Comparison of ENCODE assay signal across 23 cellular contexts in genomic region chr13:54185101-54185500, GRCh38.
"Had no signal": no experiment of that assay in that cellular context is flagged by ENCODE, and none has a peak within 500 bp of the region (broad histone marks: within the 10 kb centered on the region; RNA-seq: fewer than 3 reads in every experiment).

No MANE protein-coding gene starts in this region.

- H3K27ac Mint-ChIP-seq: activated CD4-positive, alpha-beta T cell treated with anti-CD3 and anti-CD28 coated beads, Interleukin-2, amount 10 ng/mL, durations not matched to agents 7 days and 5 days; activated CD8-positive, alpha-beta T cell treated with anti-CD3 and anti-CD28 coated beads for 36 hours; activated naive CD4-positive, alpha-beta T cell treated with anti-CD3 and anti-CD28 coated beads, Interleukin-2, amount 50 U/mL, for 72 hours; activated T-cell treated with anti-CD3 and anti-CD28 coated beads, Interleukin-2, amount 50 U/mL, for 24 hours; activated T-helper 17 cell treated with anti-CD3 and anti-CD28 coated beads, Interleukin-2, amount 50 U/mL, for 72 hours; dendritic cell treated with granulocyte-macrophage colony-stimulating factor and Interleukin-4, amounts not matched to agents 40 ng/mL and 50 ng/mL, for 4 days; natural killer cell had no signal

- H3K4me2 ChIP-seq: hepatocyte had no signal

- H3K36me3 ChIP-seq: left ventricle myocardium inferior, pancreas, right atrium auricular region, spleen, vagina had no signal

- H3K27me3 Mint-ChIP-seq: activated CD4-positive, alpha-beta T cell treated with anti-CD3 and anti-CD28 coated beads, Interleukin-2, amount 10 ng/mL, durations not matched to agents 7 days and 5 days; activated CD8-positive, alpha-beta T cell treated with anti-CD3 and anti-CD28 coated beads for 36 hours; activated T-cell treated with anti-CD3 and anti-CD28 coated beads, Interleukin-2, amount 50 U/mL, for 24 hours; activated T-helper 17 cell treated with anti-CD3 and anti-CD28 coated beads, Interleukin-2, amount 50 U/mL, for 72 hours; brain; dendritic cell treated with granulocyte-macrophage colony-stimulating factor and Interleukin-4, amounts not matched to agents 40 ng/mL and 50 ng/mL, for 4 days had no signal

- H2AFZ ChIP-seq: hepatocyte had no signal

- DNase-seq: activated CD4-positive, alpha-beta T cell treated with anti-CD3 and anti-CD28 coated beads, Interleukin-2, amount 10 ng/mL, durations not matched to agents 7 days and 5 days; activated CD8-positive, alpha-beta T cell treated with anti-CD3 and anti-CD28 coated beads for 36 hours; activated T-cell treated with anti-CD3 and anti-CD28 coated beads, Interleukin-2, amount 50 U/mL, for 24 hours; aorta; effector CD4-positive, alpha-beta T cell; left ventricle myocardium inferior; midbrain; natural killer cell; pancreas; psoas muscle; spleen; stimulated activated CD4-positive, alpha-beta T cell treated with anti-CD3 and anti-CD28 coated beads, Interleukin-4, amount 100 ng/mL, for 1 hour; stimulated activated naive CD4-positive, alpha-beta T cell; testis; trophoblast cell had no signal

- H3K4me1 Mint-ChIP-seq: activated CD4-positive, alpha-beta T cell treated with anti-CD3 and anti-CD28 coated beads, Interleukin-2, amount 10 ng/mL, durations not matched to agents 7 days and 5 days; activated T-helper 17 cell treated with anti-CD3 and anti-CD28 coated beads, Interleukin-2, amount 50 U/mL, for 72 hours; natural killer cell had no signal

- H3K27me3 ChIP-seq: hepatocyte, pancreas, right atrium auricular region, spleen, testis, vagina had no signal

- H3K79me2 ChIP-seq: hepatocyte had no signal

- H3K27ac ChIP-seq: hepatocyte, left ventricle myocardium inferior, pancreas, psoas muscle, right atrium auricular region, spleen, testis, vagina had no signal

- H3K9me3 Mint-ChIP-seq: brain had no signal

- H3K4me3 ChIP-seq: hepatocyte, left ventricle myocardium inferior, pancreas, psoas muscle, right atrium auricular region, spleen, testis, vagina had no signal

- H3K9me3 ChIP-seq: left ventricle myocardium inferior, pancreas, psoas muscle, right atrium auricular region, testis, vagina had no signal

- ATAC-seq: activated CD8-positive, alpha-beta T cell treated with anti-CD3 and anti-CD28 coated beads for 36 hours; activated naive CD4-positive, alpha-beta T cell treated with anti-CD3 and anti-CD28 coated beads, Interleukin-2, amount 50 U/mL, for 72 hours; activated T-helper 17 cell treated with anti-CD3 and anti-CD28 coated beads, Interleukin-2, amount 50 U/mL, for 72 hours; esophagus mucosa; natural killer cell; psoas muscle had no signal

- H3K4me1 ChIP-seq: left ventricle myocardium inferior, pancreas, psoas muscle, right atrium auricular region, spleen, testis, vagina had no signal

- H3K36me3 Mint-ChIP-seq: brain had no signal

- H3K4me3 Mint-ChIP-seq: activated CD4-positive, alpha-beta T cell treated with anti-CD3 and anti-CD28 coated beads, Interleukin-2, amount 10 ng/mL, durations not matched to agents 7 days and 5 days; activated CD8-positive, alpha-beta T cell treated with anti-CD3 and anti-CD28 coated beads for 36 hours; activated T-cell treated with anti-CD3 and anti-CD28 coated beads, Interleukin-2, amount 50 U/mL, for 24 hours; activated T-helper 17 cell treated with anti-CD3 and anti-CD28 coated beads, Interleukin-2, amount 50 U/mL, for 72 hours; brain; dendritic cell treated with granulocyte-macrophage colony-stimulating factor and Interleukin-4, amounts not matched to agents 40 ng/mL and 50 ng/mL, for 4 days; natural killer cell had no signal
